13 cellular contexts compared by ENCODE assay signal in the genomic region with DNA sequence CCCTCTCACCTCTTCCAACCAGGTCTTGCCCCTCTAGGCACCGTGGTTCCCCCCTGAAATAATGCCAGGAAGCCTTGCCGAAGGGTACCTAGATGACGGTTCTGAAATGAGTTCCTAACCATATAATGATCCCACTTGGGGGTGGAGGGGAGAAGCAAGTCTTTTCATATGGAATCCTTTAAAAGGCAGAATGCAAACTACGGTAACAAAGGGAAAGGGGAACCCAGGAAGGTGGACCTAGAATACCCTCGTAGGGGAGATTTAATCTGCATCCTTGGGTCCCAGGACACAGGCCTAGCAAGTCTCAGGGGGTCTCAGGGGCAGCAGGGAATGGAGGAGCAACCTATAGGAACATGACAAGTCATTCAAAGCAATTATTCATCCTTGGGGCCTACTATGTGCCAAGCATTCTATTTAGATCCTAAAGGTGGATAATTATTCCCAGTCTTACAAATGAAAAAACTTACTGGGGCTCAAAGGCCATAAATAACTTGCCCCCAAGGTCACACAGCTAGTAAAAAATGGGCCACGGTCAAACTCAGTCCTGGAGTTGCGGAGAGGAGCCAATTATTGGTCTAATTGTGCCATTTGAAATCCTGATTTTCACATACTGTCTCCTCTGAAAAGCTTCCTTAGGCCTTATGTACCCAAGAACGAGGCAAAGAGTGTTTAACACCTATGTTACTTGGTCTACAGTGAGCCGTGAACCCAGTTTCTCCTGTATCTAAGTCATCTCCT. TPM values are rescaled to one million over a fixed set of nuclear protein-coding genes. Genes with fewer than 3 reads are reported as not detected.
DNase-seq lines count a peak whose midpoint lies in the region; ATAC-seq and TF ChIP-seq lines count a peak whose summit lies in the region.
"Had no signal": no experiment of that assay in that cellular context is flagged by ENCODE, and none has a peak within 500 bp of the region (broad histone marks: within the 10 kb centered on the region; RNA-seq: fewer than 3 reads in every experiment).

No MANE protein-coding gene starts in this region.

- no peak for TF ChIP-seq CTCF in IMR-90 (conservative IDR thresholded peaks at IDR 0.05; ENCODE audit: low read depth, low read length)
- no peak for TF ChIP-seq CTCF in coronary artery (IDR thresholded peaks at IDR 0.05)
- TF ChIP-seq CTCF in nephron (IDR thresholded peaks at IDR 0.05; ENCODE audit: unreplicated experiment in 3 of 3) = no peak
- no peak for TF ChIP-seq CTCF in dorsolateral prefrontal cortex (IDR thresholded peaks at IDR 0.05 in 54 of 56, conservative IDR thresholded peaks at IDR 0.05 in 2 of 56; ENCODE audit: low read depth in 1 of 56, partially characterized antibody in 56 of 56)

- H3K56ac ChIP-seq in IMR-90 (ENCODE audit: extremely low read depth, insufficient read depth, low read length) = no peak overlapping the region

- H3K9me3 ChIP-seq in BLaER1 treated with 17β-estradiol and CSF1 and Interleukin-3, amounts not matched to agents 10 nM and 100 nM (replicated peaks in 1 of 11) = peaks cover 3 to 24% (median 12%) of the 10 kb centered on the region in 11 experiments; a peak in 15 of 22 replicates
- no peaks in the 10 kb centered on the region for H3K9me3 ChIP-seq in IMR-90 (ENCODE audit: control insufficient read depth, insufficient read depth, low read length)

- H3K79me1 ChIP-seq in IMR-90 (ENCODE audit: low read depth in 1 of 2, low read length in 2 of 2) = peaks cover 10 to 49% of the 10 kb centered on the region in 2 experiments; a peak in 3 of 4 replicates

- CTCF ChIA-PET in IMR-90 (lab: Yijun Ruan, JAX) = interaction anchor here (1.4 kb wide), 1 partner anchor 8 kb away, joined by 5 read pairs; no protein-coding TSS in a partner anchor

- no peak overlapping the region; the same call in 1 of the 2 replicates for H3K18ac ChIP-seq in IMR-90 (ENCODE audit: low read depth, low read length)

- H3K36me3 Mint-ChIP-seq in nephron (ENCODE audit: low read depth) = no peaks in the 10 kb centered on the region

- TF ChIP-seq RAD21 in IMR-90 (IDR thresholded peaks at IDR 0.05; ENCODE audit: low read length) = no peak

- H2AFZ ChIP-seq in IMR-90 (replicated peaks; ENCODE audit: low read length, poor library complexity) = no peak overlapping the region

- peak overlapping the region; percentile 53 to 66 (median 64) for H3K4me3 Mint-ChIP-seq in nephron

- WGBS in IMR-90 (ENCODE audit: extremely low coverage in 2 of 2, insufficient read length in 1 of 2), 2 experiments = 43% methylated on average over 3 of the region's 9 CpGs; no CpG with 5 or more reads in 1 of the 2 experiments

- H3K27me3 ChIP-seq in BLaER1 treated with 17β-estradiol and CSF1 and Interleukin-3, amounts not matched to agents 10 nM and 100 nM = peaks cover 67 to 99% (median 91%) of the 10 kb centered on the region in 11 experiments
- H3K27me3 ChIP-seq in IMR-90 (ENCODE audit: control insufficient read depth, insufficient read depth, low read length) = no peaks in the 10 kb centered on the region; the same call in 1 of the 2 replicates
- H3K27me3 ChIP-seq in dorsolateral prefrontal cortex = peaks cover 0 to 100% (median 73%) of the 10 kb centered on the region in 45 donors

- peak overlapping the region; percentile 19 to 42 (median 27) for H3K27ac Mint-ChIP-seq in nephron
- H3K27ac Mint-ChIP-seq: activated T-helper 2 cell treated with anti-CD3 and anti-CD28 coated beads, Interferon-gamma antibody, Interleukin-2, Interleukin-4, amounts not matched to agents 10 μg/mL and 5 μg/mL and 100 μg/mL, durations not matched to agents 14 hours and 24 hours and 36 hours had no signal

- H2BK20ac ChIP-seq in IMR-90 (ENCODE audit: low read depth, low read length) = no peak overlapping the region

- peaks cover 41 to 100% (median 88%) of the 10 kb centered on the region in 10 experiments for H3K4me1 ChIP-seq in BLaER1 treated with 17β-estradiol and CSF1 and Interleukin-3, amounts not matched to agents 10 nM and 100 nM
- peaks cover 22% of the 10 kb centered on the region for H3K4me1 ChIP-seq in IMR-90 (ENCODE audit: control insufficient read depth, insufficient read depth, low read length)

- no peak overlapping the region for H2AK5ac ChIP-seq in IMR-90 (ENCODE audit: low read depth, low read length)

- H3K14ac ChIP-seq in IMR-90 (replicated peaks; ENCODE audit: low read depth, low read length) = no peak overlapping the region

- no peak overlapping the region for H2BK120ac ChIP-seq in IMR-90 (ENCODE audit: low read depth, low read length)

- ATAC-seq in IMR-90 (ENCODE audit: low read depth) (no peak), HG03565 (IDR thresholded peaks at IDR 0.05; ENCODE audit: unreplicated experiment) (no peak), HG03039 (IDR thresholded peaks at IDR 0.05; ENCODE audit: unreplicated experiment) (no peak)

- H3K4me3 ChIP-seq in BLaER1 treated with 17β-estradiol and CSF1 and Interleukin-3, amounts not matched to agents 10 nM and 100 nM = no peak overlapping the region
- no peak overlapping the region for H3K4me3 ChIP-seq in IMR-90 (ENCODE audit: insufficient read depth, low read depth, low read length)
- H3K4me3 ChIP-seq in coronary artery = peak overlapping the region; percentile 67
- H3K4me3 ChIP-seq in dorsolateral prefrontal cortex = no peak overlapping the region

- DNase-seq in IMR-90 (no peak), coronary artery (ENCODE audit: low spot score) (no peak), germinal center (ENCODE audit: low spot score) (no peak), dorsolateral prefrontal cortex (no peak)
- DNase-seq: activated CD4-positive, alpha-beta T cell treated with anti-CD3 and anti-CD28 coated beads for 4 hours; NCI-H2081 treated with DMSO at 0.1 percent for 48 hours; stimulated activated CD4-positive, alpha-beta T cell treated with anti-CD3 and anti-CD28 coated beads, Interleukin-4, amount 100 ng/mL, for 24 hours; stimulated activated naive CD4-positive, alpha-beta T cell had no signal

- peak overlapping the region; percentile 83 for H2BK5ac ChIP-seq in IMR-90 (ENCODE audit: low read depth, low read length, poor library complexity, severe bottlenecking)

- intact Hi-C loops in IMR-90 (cut with micrococcal nuclease) (loop anchor here (5.0 kb wide), 4 partner anchors 77 to 1287 kb away; a partner anchor contains a TSS), dorsolateral prefrontal cortex (cut with DNase I) (loop anchor here in 1 of 2 donors (5.0 kb wide), 1 partner anchor 77 kb away; no protein-coding TSS in a partner anchor)

- no peak overlapping the region for H3K27ac ChIP-seq in BLaER1 treated with 17β-estradiol and CSF1 and Interleukin-3, amounts not matched to agents 10 nM and 100 nM
- peak overlapping the region; percentile 1; the same call in 1 of the 2 replicates for H3K27ac ChIP-seq in IMR-90 (ENCODE audit: insufficient read depth, low read length)
- peak overlapping the region; percentile 58 to 78 for H3K27ac ChIP-seq in coronary artery
- peak overlapping the region in 2 of 59 donors; percentile 81 to 85 for H3K27ac ChIP-seq in dorsolateral prefrontal cortex

- dilution Hi-C loops in IMR-90 (cut with HindIII; ENCODE audit: low sequenced_read_pairs, unreplicated experiment) = no loop called here

- H3K9me1 ChIP-seq in IMR-90 (ENCODE audit: insufficient read depth, low read length) = peaks cover 14% of the 10 kb centered on the region

- peak overlapping the region; percentile 69 to 95 (median 80) for H3K4me2 ChIP-seq in BLaER1 treated with 17β-estradiol and CSF1 and Interleukin-3, amounts not matched to agents 10 nM and 100 nM
- no peak overlapping the region for H3K4me2 ChIP-seq in IMR-90 (ENCODE audit: low read depth, low read length)

- H3K36me3 ChIP-seq in BLaER1 treated with 17β-estradiol and CSF1 and Interleukin-3, amounts not matched to agents 10 nM and 100 nM = peaks cover 0 to 11% (median 0%) of the 10 kb centered on the region in 11 experiments; a peak in 3 of 22 replicates
- H3K36me3 ChIP-seq in IMR-90 (ENCODE audit: control insufficient read depth, insufficient read depth, low read length) = no peaks in the 10 kb centered on the region

- peak overlapping the region; percentile 43 for H3K4ac ChIP-seq in IMR-90 (ENCODE audit: low read depth, low read length)

- H3K9me3 Mint-ChIP-seq in nephron = peaks cover 2% of the 10 kb centered on the region
- H3K9me3 Mint-ChIP-seq: activated T-helper 2 cell treated with anti-CD3 and anti-CD28 coated beads, Interferon-gamma antibody, Interleukin-2, Interleukin-4, amounts not matched to agents 10 μg/mL and 5 μg/mL and 100 μg/mL, durations not matched to agents 14 hours and 24 hours and 36 hours had no signal

- H3K9ac ChIP-seq in BLaER1 treated with 17β-estradiol and CSF1 and Interleukin-3, amounts not matched to agents 10 nM and 100 nM = no peak overlapping the region; a peak in 3 of 22 replicates
- H3K9ac ChIP-seq in IMR-90 (ENCODE audit: low read depth, low read length) = no peak overlapping the region

- no TSS peak for BruUV-seq in IMR-90 (replicated peaks; lab: Mats Ljungman, UMichigan)

- peaks cover 85% of the 10 kb centered on the region for H3K4me1 Mint-ChIP-seq in nephron

- H3K27me3 Mint-ChIP-seq in nephron (ENCODE audit: low read depth) = peaks cover 10% of the 10 kb centered on the region

- TF ChIP-seq POLR2A in IMR-90 (IDR thresholded peaks at IDR 0.05; ENCODE audit: low read depth, low read length) = no peak

- no peak overlapping the region for H2AK9ac ChIP-seq in IMR-90 (replicated peaks; ENCODE audit: low read depth, low read length, poor library complexity)

- no peak overlapping the region for H4K8ac ChIP-seq in IMR-90 (ENCODE audit: low read depth in 2 of 2, low read length in 2 of 2)

- no peak overlapping the region for H4K5ac ChIP-seq in IMR-90 (ENCODE audit: low read depth, low read length)

- POLR2A ChIA-PET in IMR-90 (lab: Charles Lee; ENCODE audit: unreplicated experiment) = interaction anchor here (0.6 kb wide), 1 partner anchor 241 kb away, joined by 4 read pairs; no protein-coding TSS in a partner anchor

- in situ Hi-C loops in IMR-90 (cut with MboI; ENCODE audit: low sequenced_read_pairs) = loop anchor here (10.0 kb wide), 2 partner anchors 274 to 354 kb away; no protein-coding TSS in a partner anchor

- H2BK15ac ChIP-seq in IMR-90 (ENCODE audit: low read depth, low read length) = peak overlapping the region; percentile 39; the same call in 1 of the 3 replicates

- peaks cover 99 to 100% (median 100%) of the 10 kb centered on the region in 11 experiments for H4K20me1 ChIP-seq in BLaER1 treated with 17β-estradiol and CSF1 and Interleukin-3, amounts not matched to agents 10 nM and 100 nM
- H4K20me1 ChIP-seq in IMR-90 (ENCODE audit: insufficient read depth, low read length) = peaks cover 43% of the 10 kb centered on the region

- peak overlapping the region; percentile 75 for H3K23ac ChIP-seq in IMR-90 (ENCODE audit: low read depth, low read length)

- no peak overlapping the region for H4K91ac ChIP-seq in IMR-90 (ENCODE audit: insufficient read depth, low read depth, low read length)

TF ChIP-seq in IMR-90, 13 proteins besides CTCF, POLR2A, EP300 and RAD21 (continues in another document):
- TF ChIP-seq MAZ (IDR thresholded peaks at IDR 0.05; ENCODE audit: borderline replicate concordance, low read depth, low read length) (no peak), NFE2L2 (IDR thresholded peaks at IDR 0.05; ENCODE audit: low read depth, low read length) (no peak)

RNA-seq across cellular contexts. Expression of a gene that starts 8.8 kb away (rescaled TPM):
- total RNA-seq in IMR-90 (2012; rRNA removed) = 7.5 and 8.9 TPM in 2 replicates
- 7.9 and 9.0 TPM in 2 replicates for polyA plus RNA-seq in IMR-90 (2012; rRNA removed)
- 5.3 and 6.2 TPM in 2 replicates for polyA plus RNA-seq in IMR-90 (2012; cell fraction: cytosol; rRNA removed)
- polyA plus RNA-seq in IMR-90 (2012; cell fraction: nucleus; rRNA removed; ENCODE audit: low replicate concordance) = 7.8 and 17.4 TPM in 2 replicates
- total RNA-seq in dorsolateral prefrontal cortex = 10 to 100 TPM; 10.5 to 38.3 (median 19.7) TPM

Comparison
In these comparisons a context has a peak if more than half of its experiments do, and no peak if none do; other contexts are left out.
1. H3K27ac ChIP-seq: peak in IMR-90 (single experiment) and coronary artery (2 of 2); none in BLaER1 treated with 17β-estradiol and CSF1 and Interleukin-3, amounts not matched to agents 10 nM and 100 nM (0 of 11).